In genomic region chr13:51584731-51585191, GRCh38 we compare ENCODE assay signal across 1 cellular context.
TF ChIP-seq lines count a peak whose summit lies in the region.

No MANE protein-coding gene starts in this region.

TF ChIP-seq in HepG2, 621 proteins besides CTCF, POLR2A, EP300 and RAD21 (continued from another document and continues in another):
- TF ChIP-seq ZNF691 (CRISPR knock-in tag; IDR thresholded peaks at IDR 0.05; ENCODE audit: borderline replicate concordance, low read depth) = no peak; the same call in 1 of the 2 replicates
- no peak for TF ChIP-seq ETV6 (CRISPR knock-in tag; conservative IDR thresholded peaks at IDR 0.05)
- TF ChIP-seq FOSL2 (CRISPR knock-in tag; IDR thresholded peaks at IDR 0.05) = no peak
- peak; percentile 89; the same call in 1 of the 2 replicates for TF ChIP-seq CAMTA2 (CRISPR knock-in tag; IDR thresholded peaks at IDR 0.05; ENCODE audit: borderline replicate concordance)
- TF ChIP-seq MED8 (CRISPR knock-in tag; IDR thresholded peaks at IDR 0.05; ENCODE audit: insufficient replicate concordance) = peak; percentile 24
- TF ChIP-seq, protein P1, sequence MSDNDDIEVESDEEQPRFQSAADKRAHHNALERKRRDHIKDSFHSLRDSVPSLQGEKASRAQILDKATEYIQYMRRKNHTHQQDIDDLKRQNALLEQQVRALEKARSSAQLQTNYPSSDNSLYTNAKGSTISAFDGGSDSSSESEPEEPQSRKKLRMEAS (IDR thresholded peaks at IDR 0.05) = peak; percentile 46; the same call in 1 of the 2 replicates
- no peak; the same call in 1 of the 2 replicates for TF ChIP-seq HOXA3 (CRISPR knock-in tag; IDR thresholded peaks at IDR 0.05)
- TF ChIP-seq CHD4 (IDR thresholded peaks at IDR 0.05; ENCODE audit: borderline replicate concordance, low read length) = no peak
- peak; percentile 96 for TF ChIP-seq AGO2 (optimal IDR thresholded peaks at IDR 0.05; ENCODE audit: low read depth, low read length)
- TF ChIP-seq, protein P2, sequence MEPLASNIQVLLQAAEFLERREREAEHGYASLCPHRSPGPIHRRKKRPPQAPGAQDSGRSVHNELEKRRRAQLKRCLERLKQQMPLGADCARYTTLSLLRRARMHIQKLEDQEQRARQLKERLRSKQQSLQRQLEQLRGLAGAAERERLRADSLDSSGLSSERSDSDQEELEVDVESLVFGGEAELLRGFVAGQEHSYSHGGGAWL (CRISPR knock-in tag; IDR thresholded peaks at IDR 0.05) = peak; percentile 69; the same call in 1 of the 2 replicates
- no peak for TF ChIP-seq ZHX1 (CRISPR knock-in tag; IDR thresholded peaks at IDR 0.05; ENCODE audit: low read depth)
- peak; percentile 82 for TF ChIP-seq PHF8 (CRISPR knock-in tag; IDR thresholded peaks at IDR 0.05)
- TF ChIP-seq ZNF30 (CRISPR knock-in tag; IDR thresholded peaks at IDR 0.05) = no peak
- no peak for TF ChIP-seq ZFP37 (CRISPR knock-in tag; IDR thresholded peaks at IDR 0.05; ENCODE audit: borderline replicate concordance)
- no peak for TF ChIP-seq IRF2 (CRISPR knock-in tag; IDR thresholded peaks at IDR 0.05)
- TF ChIP-seq ZBTB7A (CRISPR knock-in tag; IDR thresholded peaks at IDR 0.05) = peak; percentile 10; the same call in 1 of the 2 replicates
- TF ChIP-seq, protein P3, sequence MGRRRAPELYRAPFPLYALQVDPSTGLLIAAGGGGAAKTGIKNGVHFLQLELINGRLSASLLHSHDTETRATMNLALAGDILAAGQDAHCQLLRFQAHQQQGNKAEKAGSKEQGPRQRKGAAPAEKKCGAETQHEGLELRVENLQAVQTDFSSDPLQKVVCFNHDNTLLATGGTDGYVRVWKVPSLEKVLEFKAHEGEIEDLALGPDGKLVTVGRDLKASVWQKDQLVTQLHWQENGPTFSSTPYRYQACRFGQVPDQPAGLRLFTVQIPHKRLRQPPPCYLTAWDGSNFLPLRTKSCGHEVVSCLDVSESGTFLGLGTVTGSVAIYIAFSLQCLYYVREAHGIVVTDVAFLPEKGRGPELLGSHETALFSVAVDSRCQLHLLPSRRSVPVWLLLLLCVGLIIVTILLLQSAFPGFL (CRISPR knock-in tag; IDR thresholded peaks at IDR 0.05) = no peak
- no peak for TF ChIP-seq EHMT2 (IDR thresholded peaks at IDR 0.05; ENCODE audit: borderline replicate concordance, low read depth, low read length)
- no peak for TF ChIP-seq ZNF792 (CRISPR knock-in tag; IDR thresholded peaks at IDR 0.05)
- no peak for TF ChIP-seq SIX4 (CRISPR knock-in tag; IDR thresholded peaks at IDR 0.05)
- TF ChIP-seq, protein P4, sequence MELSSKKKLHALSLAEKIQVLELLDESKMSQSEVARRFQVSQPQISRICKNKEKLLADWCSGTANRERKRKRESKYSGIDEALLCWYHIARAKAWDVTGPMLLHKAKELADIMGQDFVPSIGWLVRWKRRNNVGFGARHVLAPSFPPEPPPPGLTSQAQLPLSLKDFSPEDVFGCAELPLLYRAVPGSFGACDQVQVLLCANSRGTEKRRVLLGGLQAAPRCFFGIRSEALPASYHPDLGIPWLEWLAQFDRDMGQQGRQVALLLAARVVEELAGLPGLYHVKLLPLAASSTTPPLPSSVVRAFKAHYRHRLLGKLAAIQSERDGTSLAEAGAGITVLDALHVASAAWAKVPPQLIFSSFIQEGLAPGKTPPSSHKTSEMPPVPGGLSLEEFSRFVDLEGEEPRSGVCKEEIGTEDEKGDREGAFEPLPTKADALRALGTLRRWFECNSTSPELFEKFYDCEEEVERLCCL (CRISPR knock-in tag; IDR thresholded peaks at IDR 0.05; ENCODE audit: borderline replicate concordance) = no peak
- TF ChIP-seq ZNF44 (CRISPR knock-in tag; IDR thresholded peaks at IDR 0.05) = 0 out of 2 replicates have a peak, but pooled peaks have one; percentile 48
- no peak for TF ChIP-seq ZNF282 (IDR thresholded peaks at IDR 0.05; ENCODE audit: partially characterized antibody)
- TF ChIP-seq, protein P5, sequence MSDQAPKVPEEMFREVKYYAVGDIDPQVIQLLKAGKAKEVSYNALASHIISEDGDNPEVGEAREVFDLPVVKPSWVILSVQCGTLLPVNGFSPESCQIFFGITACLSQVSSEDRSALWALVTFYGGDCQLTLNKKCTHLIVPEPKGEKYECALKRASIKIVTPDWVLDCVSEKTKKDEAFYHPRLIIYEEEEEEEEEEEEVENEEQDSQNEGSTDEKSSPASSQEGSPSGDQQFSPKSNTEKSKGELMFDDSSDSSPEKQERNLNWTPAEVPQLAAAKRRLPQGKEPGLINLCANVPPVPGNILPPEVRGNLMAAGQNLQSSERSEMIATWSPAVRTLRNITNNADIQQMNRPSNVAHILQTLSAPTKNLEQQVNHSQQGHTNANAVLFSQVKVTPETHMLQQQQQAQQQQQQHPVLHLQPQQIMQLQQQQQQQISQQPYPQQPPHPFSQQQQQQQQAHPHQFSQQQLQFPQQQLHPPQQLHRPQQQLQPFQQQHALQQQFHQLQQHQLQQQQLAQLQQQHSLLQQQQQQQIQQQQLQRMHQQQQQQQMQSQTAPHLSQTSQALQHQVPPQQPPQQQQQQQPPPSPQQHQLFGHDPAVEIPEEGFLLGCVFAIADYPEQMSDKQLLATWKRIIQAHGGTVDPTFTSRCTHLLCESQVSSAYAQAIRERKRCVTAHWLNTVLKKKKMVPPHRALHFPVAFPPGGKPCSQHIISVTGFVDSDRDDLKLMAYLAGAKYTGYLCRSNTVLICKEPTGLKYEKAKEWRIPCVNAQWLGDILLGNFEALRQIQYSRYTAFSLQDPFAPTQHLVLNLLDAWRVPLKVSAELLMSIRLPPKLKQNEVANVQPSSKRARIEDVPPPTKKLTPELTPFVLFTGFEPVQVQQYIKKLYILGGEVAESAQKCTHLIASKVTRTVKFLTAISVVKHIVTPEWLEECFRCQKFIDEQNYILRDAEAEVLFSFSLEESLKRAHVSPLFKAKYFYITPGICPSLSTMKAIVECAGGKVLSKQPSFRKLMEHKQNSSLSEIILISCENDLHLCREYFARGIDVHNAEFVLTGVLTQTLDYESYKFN (CRISPR knock-in tag; conservative IDR thresholded peaks at IDR 0.05) = peak; percentile 30; the same call in 1 of the 2 replicates
- TF ChIP-seq MAZ (IDR thresholded peaks at IDR 0.05; ENCODE audit: borderline replicate concordance, low read depth, low read length) = no peak
- 0 out of 2 replicates have a peak, but pooled peaks have one; percentile 28 for TF ChIP-seq MAZ (CRISPR knock-in tag; IDR thresholded peaks at IDR 0.05; ENCODE audit: low read depth)
- no peak for TF ChIP-seq SOX5 (CRISPR knock-in tag; IDR thresholded peaks at IDR 0.05; ENCODE audit: borderline replicate concordance)
- TF ChIP-seq RNF2 (conservative IDR thresholded peaks at IDR 0.05; ENCODE audit: low read depth) = no peak
- TF ChIP-seq ZSCAN31 (CRISPR knock-in tag; IDR thresholded peaks at IDR 0.05; ENCODE audit: low read depth) = 0 out of 2 replicates have a peak, but pooled peaks have one; percentile 3
- TF ChIP-seq POLR2AphosphoS5 (IDR thresholded peaks at IDR 0.05; ENCODE audit: low read depth, low read length) = peak; percentile 45
- TF ChIP-seq ZNF468 (CRISPR knock-in tag; IDR thresholded peaks at IDR 0.05) = no peak
- TF ChIP-seq RCOR2 (CRISPR knock-in tag; IDR thresholded peaks at IDR 0.05) = 0 out of 2 replicates have a peak, but pooled peaks have one; percentile 18
- TF ChIP-seq NFAT5 (CRISPR knock-in tag; IDR thresholded peaks at IDR 0.05) = no peak
- no peak for TF ChIP-seq E2F1 (CRISPR knock-in tag; IDR thresholded peaks at IDR 0.05)
- no peak for TF ChIP-seq PRPF4 (IDR thresholded peaks at IDR 0.05; ENCODE audit: low read depth, low read length, poor library complexity, severe bottlenecking)
- 0 out of 2 replicates have a peak, but pooled peaks have one; percentile 31 for TF ChIP-seq SALL1 (CRISPR knock-in tag; IDR thresholded peaks at IDR 0.05)
- TF ChIP-seq ZFP36 (IDR thresholded peaks at IDR 0.05; ENCODE audit: borderline replicate concordance, low read depth, low read length, partially characterized antibody) = no peak
- peak; percentile 55; the same call in 1 of the 2 replicates for TF ChIP-seq DMAP1 (CRISPR knock-in tag; IDR thresholded peaks at IDR 0.05)
- TF ChIP-seq PLRG1 (conservative IDR thresholded peaks at IDR 0.05) = no peak
- TF ChIP-seq AHR (CRISPR knock-in tag; IDR thresholded peaks at IDR 0.05) = peak; percentile 24; the same call in 1 of the 2 replicates
- TF ChIP-seq, protein P6, sequence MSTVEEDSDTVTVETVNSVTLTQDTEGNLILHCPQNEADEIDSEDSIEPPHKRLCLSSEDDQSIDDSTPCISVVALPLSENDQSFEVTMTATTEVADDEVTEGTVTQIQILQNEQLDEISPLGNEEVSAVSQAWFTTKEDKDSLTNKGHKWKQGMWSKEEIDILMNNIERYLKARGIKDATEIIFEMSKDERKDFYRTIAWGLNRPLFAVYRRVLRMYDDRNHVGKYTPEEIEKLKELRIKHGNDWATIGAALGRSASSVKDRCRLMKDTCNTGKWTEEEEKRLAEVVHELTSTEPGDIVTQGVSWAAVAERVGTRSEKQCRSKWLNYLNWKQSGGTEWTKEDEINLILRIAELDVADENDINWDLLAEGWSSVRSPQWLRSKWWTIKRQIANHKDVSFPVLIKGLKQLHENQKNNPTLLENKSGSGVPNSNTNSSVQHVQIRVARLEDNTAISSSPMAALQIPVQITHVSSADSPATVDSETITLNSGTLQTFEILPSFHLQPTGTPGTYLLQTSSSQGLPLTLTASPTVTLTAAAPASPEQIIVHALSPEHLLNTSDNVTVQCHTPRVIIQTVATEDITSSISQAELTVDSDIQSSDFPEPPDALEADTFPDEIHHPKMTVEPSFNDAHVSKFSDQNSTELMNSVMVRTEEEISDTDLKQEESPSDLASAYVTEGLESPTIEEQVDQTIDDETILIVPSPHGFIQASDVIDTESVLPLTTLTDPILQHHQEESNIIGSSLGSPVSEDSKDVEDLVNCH (CRISPR knock-in tag; IDR thresholded peaks at IDR 0.05) = no peak
